Comparison of ENCODE assay signal across 8 cellular contexts in genomic region chr5:13250450-13251291, GRCh38.
DNase-seq lines count a peak whose midpoint lies in the region; ATAC-seq and TF ChIP-seq lines count a peak whose summit lies in the region.

No MANE protein-coding gene starts in this region.

- no peak overlapping the region for H2BK15ac ChIP-seq in mesenchymal stem cell (ENCODE audit: low read depth, poor library complexity, severe bottlenecking)

- no peak overlapping the region for H4K91ac ChIP-seq in mesenchymal stem cell (ENCODE audit: low read length)

- no peak overlapping the region for H2BK120ac ChIP-seq in mesenchymal stem cell (ENCODE audit: low read depth, low read length)

- H3K79me1 ChIP-seq in mesenchymal stem cell (replicated peaks; ENCODE audit: low read length, poor library complexity, severe bottlenecking): no peaks in the 10 kb centered on the region

- POLR2A ChIA-PET in activated CD8-positive, alpha-beta T cell treated with anti-CD3 and anti-CD28 coated beads for 36 hours (lab: Charles Lee): no interaction called here
- POLR2A ChIA-PET in activated CD8-positive, alpha-beta T cell treated with anti-CD3 and anti-CD28 coated beads, Interleukin-2, amount 10 ng/mL, durations not matched to agents 7 days and 5 days (lab: Charles Lee): no interaction called here

- H2BK12ac ChIP-seq in mesenchymal stem cell (ENCODE audit: low read length in 2 of 2): no peak overlapping the region

- no peak overlapping the region for H2BK5ac ChIP-seq in mesenchymal stem cell (ENCODE audit: low read depth, low read length, poor library complexity, severe bottlenecking)

- H3K27ac Mint-ChIP-seq in activated CD8-positive, alpha-beta T cell treated with anti-CD3 and anti-CD28 coated beads for 36 hours: no peak overlapping the region
- no peak overlapping the region for H3K27ac Mint-ChIP-seq in activated CD8-positive, alpha-beta T cell treated with anti-CD3 and anti-CD28 coated beads, Interleukin-2, amount 10 ng/mL, durations not matched to agents 7 days and 5 days

- H3K27me3 ChIP-seq in upper lobe of right lung: no peaks in the 10 kb centered on the region
- H3K27me3 ChIP-seq in mesenchymal stem cell (ENCODE audit: control insufficient read depth in 1 of 2, insufficient read depth in 1 of 2, low read length in 2 of 2): no peaks in the 10 kb centered on the region

- H3K36me3 ChIP-seq in upper lobe of right lung (no peaks in the 10 kb centered on the region), mesenchymal stem cell (ENCODE audit: control insufficient read depth in 1 of 2, insufficient read depth in 2 of 2, low read depth in 1 of 2, low read length in 2 of 2) (no peaks in the 10 kb centered on the region)

- CTCF ChIA-PET in activated CD8-positive, alpha-beta T cell treated with anti-CD3 and anti-CD28 coated beads for 36 hours (lab: Charles Lee): interaction anchor here (1.2 to 1.4 kb wide), 2 partner anchors 12 to 28 kb away, joined by 3 to 4 read pairs; no protein-coding TSS in a partner anchor
- CTCF ChIA-PET in activated CD8-positive, alpha-beta T cell treated with anti-CD3 and anti-CD28 coated beads, Interleukin-2, amount 10 ng/mL, durations not matched to agents 7 days and 5 days (lab: Charles Lee): no interaction called here

- no peaks in the 10 kb centered on the region for H3K4me1 Mint-ChIP-seq in activated CD8-positive, alpha-beta T cell treated with anti-CD3 and anti-CD28 coated beads for 36 hours (ENCODE audit: low read depth)
- H3K4me1 Mint-ChIP-seq in activated CD8-positive, alpha-beta T cell treated with anti-CD3 and anti-CD28 coated beads, Interleukin-2, amount 10 ng/mL, durations not matched to agents 7 days and 5 days (ENCODE audit: low read depth): no peaks in the 10 kb centered on the region

- H3K4me3 Mint-ChIP-seq in activated CD8-positive, alpha-beta T cell treated with anti-CD3 and anti-CD28 coated beads for 36 hours: no peak overlapping the region
- no peak overlapping the region for H3K4me3 Mint-ChIP-seq in activated CD8-positive, alpha-beta T cell treated with anti-CD3 and anti-CD28 coated beads, Interleukin-2, amount 10 ng/mL, durations not matched to agents 7 days and 5 days

- H3K9ac ChIP-seq in mesenchymal stem cell (ENCODE audit: low read length): no peak overlapping the region

- DNase-seq in activated CD8-positive, alpha-beta T cell treated with anti-CD3 and anti-CD28 coated beads for 36 hours: no peak
- no peak for DNase-seq in activated CD8-positive, alpha-beta T cell treated with anti-CD3 and anti-CD28 coated beads, Interleukin-2, amount 10 ng/mL, durations not matched to agents 7 days and 5 days
- DNase-seq in KBM-7 (peak; percentile 16), T47D (ENCODE audit: low read depth in 1 of 2, low spot score in 1 of 2) (peak; percentile 7 to 21), upper lobe of right lung (no peak), mesenchymal stem cell (no peak), DMS79 treated with DMSO at 0.1 percent for 48 hours (lab: John Stamatoyannopoulos, UW) (no peak), epidermal melanocyte (ENCODE audit: insufficient read length, low spot score) (no peak)

- in situ Hi-C loops in KBM-7 (cut with MboI; ENCODE audit: low pct_unique_long_range_greater_than_20kb, low sequenced_read_pairs) (no loop called here), T47D (cut with HindIII; ENCODE audit: low pct_unique_long_range_greater_than_20kb, low sequenced_read_pairs) (no loop called here)

- no peak overlapping the region for H3K4ac ChIP-seq in mesenchymal stem cell (ENCODE audit: low read depth in 1 of 2, low read length in 2 of 2)

- no peaks in the 10 kb centered on the region for H3K36me3 Mint-ChIP-seq in activated CD8-positive, alpha-beta T cell treated with anti-CD3 and anti-CD28 coated beads for 36 hours (ENCODE audit: low read depth)
- no peaks in the 10 kb centered on the region for H3K36me3 Mint-ChIP-seq in activated CD8-positive, alpha-beta T cell treated with anti-CD3 and anti-CD28 coated beads, Interleukin-2, amount 10 ng/mL, durations not matched to agents 7 days and 5 days (ENCODE audit: low read depth)

- H4K8ac ChIP-seq in mesenchymal stem cell (ENCODE audit: low read length): no peak overlapping the region

- H2AK5ac ChIP-seq in mesenchymal stem cell (ENCODE audit: low read length, severe bottlenecking): no peak overlapping the region

- H3K4me3 ChIP-seq in upper lobe of right lung: no peak overlapping the region
- no peak overlapping the region for H3K4me3 ChIP-seq in mesenchymal stem cell (ENCODE audit: insufficient read depth in 1 of 2, low read depth in 1 of 2, low read length in 2 of 2)

- intact Hi-C loops in activated CD8-positive, alpha-beta T cell treated with anti-CD3 and anti-CD28 coated beads for 36 hours (cut with micrococcal nuclease): no loop called here
- intact Hi-C loops in upper lobe of right lung (cut with DNase I): no loop called here

- H3K9me3 ChIP-seq in upper lobe of right lung: no peaks in the 10 kb centered on the region
- no peaks in the 10 kb centered on the region for H3K9me3 ChIP-seq in mesenchymal stem cell (ENCODE audit: control insufficient read depth, low read length)

- no peak overlapping the region for H3K14ac ChIP-seq in mesenchymal stem cell (ENCODE audit: low read length in 2 of 2)

- H3K4me1 ChIP-seq in upper lobe of right lung (no peaks in the 10 kb centered on the region), mesenchymal stem cell (ENCODE audit: control insufficient read depth, insufficient read depth, low read depth, low read length) (no peaks in the 10 kb centered on the region)

- WGBS in mesenchymal stem cell: 61% methylated on average over 3 of the region's 4 CpGs

- H3K27me3 Mint-ChIP-seq in activated CD8-positive, alpha-beta T cell treated with anti-CD3 and anti-CD28 coated beads for 36 hours: no peaks in the 10 kb centered on the region
- no peaks in the 10 kb centered on the region for H3K27me3 Mint-ChIP-seq in activated CD8-positive, alpha-beta T cell treated with anti-CD3 and anti-CD28 coated beads, Interleukin-2, amount 10 ng/mL, durations not matched to agents 7 days and 5 days (ENCODE audit: low read depth)

- H3K9me3 Mint-ChIP-seq in activated CD8-positive, alpha-beta T cell treated with anti-CD3 and anti-CD28 coated beads for 36 hours: peaks cover 11% of the 10 kb centered on the region
- peaks cover 2% of the 10 kb centered on the region for H3K9me3 Mint-ChIP-seq in activated CD8-positive, alpha-beta T cell treated with anti-CD3 and anti-CD28 coated beads, Interleukin-2, amount 10 ng/mL, durations not matched to agents 7 days and 5 days (ENCODE audit: insufficient read depth)

- H2AFZ ChIP-seq in mesenchymal stem cell (ENCODE audit: low read depth, low read length): no peak overlapping the region

- no peak for ATAC-seq in activated CD8-positive, alpha-beta T cell treated with anti-CD3 and anti-CD28 coated beads for 36 hours
- no peak for ATAC-seq in activated CD8-positive, alpha-beta T cell treated with anti-CD3 and anti-CD28 coated beads, Interleukin-2, amount 10 ng/mL, durations not matched to agents 7 days and 5 days
- no peak for ATAC-seq in upper lobe of right lung

- peak; percentile 36 for TF ChIP-seq CTCF in activated CD8-positive, alpha-beta T cell treated with anti-CD3 and anti-CD28 coated beads for 36 hours (IDR thresholded peaks at IDR 0.05)
- peak; percentile 36 for TF ChIP-seq CTCF in upper lobe of right lung (IDR thresholded peaks at IDR 0.05)

- no peak overlapping the region for H3K18ac ChIP-seq in mesenchymal stem cell (ENCODE audit: low read depth in 1 of 2, low read length in 2 of 2)

- H3K27ac ChIP-seq in upper lobe of right lung (no peak overlapping the region), mesenchymal stem cell (ENCODE audit: low read length, poor library complexity, severe bottlenecking) (no peak overlapping the region)

- H3K4me2 ChIP-seq in mesenchymal stem cell (ENCODE audit: low read length, poor library complexity, severe bottlenecking): no peak overlapping the region

- no peak overlapping the region for H3K23ac ChIP-seq in mesenchymal stem cell (ENCODE audit: low read length in 2 of 2)

Comparison
In these comparisons a context has a peak if more than half of its experiments do, and no peak if none do; other contexts are left out.
1. DNase-seq: peak in KBM-7 (single experiment) and T47D (2 of 2); none in activated CD8-positive, alpha-beta T cell treated with anti-CD3 and anti-CD28 coated beads for 36 hours (single experiment), activated CD8-positive, alpha-beta T cell treated with anti-CD3 and anti-CD28 coated beads, Interleukin-2, amount 10 ng/mL, durations not matched to agents 7 days and 5 days (single experiment), upper lobe of right lung (single experiment), mesenchymal stem cell (single experiment), DMS79 treated with DMSO at 0.1 percent for 48 hours (single experiment) and epidermal melanocyte (single experiment).